Comparison of ENCODE assay signal across 13 cellular contexts in the genomic region with DNA sequence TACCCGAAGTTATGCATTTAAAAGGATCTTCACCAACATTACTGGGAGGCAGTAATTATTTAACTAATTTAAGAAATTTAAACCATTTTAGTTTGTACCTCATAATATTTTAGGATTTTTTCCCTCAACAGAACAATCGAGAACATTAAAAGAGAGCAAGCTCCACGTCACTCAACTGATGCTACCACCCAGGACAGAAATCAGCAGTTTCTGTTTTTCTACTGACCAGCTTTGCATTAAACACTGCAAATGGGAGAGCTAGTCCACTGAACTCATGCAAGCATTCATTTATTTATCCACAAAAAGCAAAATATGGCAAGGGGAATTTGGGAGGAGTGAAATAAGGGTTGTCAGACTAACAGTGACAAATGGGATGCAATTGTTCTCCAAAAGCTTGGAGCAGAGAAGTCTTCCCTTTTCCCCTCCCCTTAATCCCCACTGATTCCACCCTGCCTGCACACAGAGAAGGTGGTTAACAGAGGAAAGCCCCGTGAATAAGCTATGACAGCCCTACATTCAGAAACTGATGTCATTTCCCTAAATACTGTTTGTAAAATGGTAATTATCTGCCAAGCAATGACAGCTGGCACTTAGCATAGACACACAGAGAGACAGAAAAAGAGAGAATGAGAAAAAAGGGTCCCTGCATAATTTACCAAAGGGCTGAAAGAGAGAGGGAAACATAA.
DNase-seq lines count a peak whose midpoint lies in the region; ATAC-seq, FAIRE-seq and TF ChIP-seq lines count a peak whose summit lies in the region.
"Had no signal": no experiment of that assay in that cellular context is flagged by ENCODE, and none has a peak within 500 bp of the region (broad histone marks: within the 10 kb centered on the region; RNA-seq: fewer than 3 reads in every experiment).

No MANE protein-coding gene starts in this region.

- no peak overlapping the region for H3K27ac Mint-ChIP-seq in activated CD4-positive, alpha-beta memory T cell treated with anti-CD3 and anti-CD28 coated beads for 36 hours

- peaks cover 5% of the 10 kb centered on the region for H3K9me3 Mint-ChIP-seq in activated CD4-positive, alpha-beta memory T cell treated with anti-CD3 and anti-CD28 coated beads for 36 hours

- POLR2A ChIA-PET in activated CD4-positive, alpha-beta memory T cell treated with anti-CD3 and anti-CD28 coated beads for 36 hours (lab: Charles Lee), result no interaction called here

- no peak for TF ChIP-seq CTCF in D721Med (IDR thresholded peaks at IDR 0.05; ENCODE audit: insufficient read depth, missing control alignments)

- no peaks in the 10 kb centered on the region for H3K36me3 Mint-ChIP-seq in activated CD4-positive, alpha-beta memory T cell treated with anti-CD3 and anti-CD28 coated beads for 36 hours

- H3K27me3 Mint-ChIP-seq in activated CD4-positive, alpha-beta memory T cell treated with anti-CD3 and anti-CD28 coated beads for 36 hours, result no peaks in the 10 kb centered on the region

- intact Hi-C loops in activated CD4-positive, alpha-beta memory T cell treated with anti-CD3 and anti-CD28 coated beads for 36 hours (cut with micrococcal nuclease), result no loop called here

- no peak overlapping the region for H3K4me3 Mint-ChIP-seq in activated CD4-positive, alpha-beta memory T cell treated with anti-CD3 and anti-CD28 coated beads for 36 hours

- ATAC-seq in HG02798 (IDR thresholded peaks at IDR 0.05; ENCODE audit: poor library complexity, unreplicated experiment), result peak; percentile 82
- ATAC-seq: K562, Panc1 had no signal

- CTCF ChIA-PET in activated CD4-positive, alpha-beta memory T cell treated with anti-CD3 and anti-CD28 coated beads for 36 hours (lab: Charles Lee), result no interaction called here

- DNase-seq in NOMO-1 treated with DMSO at 0.1 percent for 48 hours (lab: John Stamatoyannopoulos, UW; ENCODE audit: unreplicated experiment), result peak; percentile 1
- no peak for DNase-seq in NOMO-1 (lab: John Stamatoyannopoulos, UW; ENCODE audit: unreplicated experiment in 2 of 2)
- DNase-seq in NCI-H1417 (lab: John Stamatoyannopoulos, UW), result peak in 2 of 3 experiments; percentile 47 to 82
- peak; percentile 28 for DNase-seq in pons (ENCODE audit: low spot score)
- DNase-seq in kidney glomerular epithelial cell (lab: John Stamatoyannopoulos, UW), result no peak
- DNase-seq in activated CD4-positive, alpha-beta memory T cell treated with anti-CD3 and anti-CD28 coated beads for 36 hours, result no peak
- DNase-seq in D721Med (ENCODE audit: insufficient read length, low spot score), result no peak
- DNase-seq: transverse colon had no signal

- no peaks in the 10 kb centered on the region for H3K4me1 Mint-ChIP-seq in activated CD4-positive, alpha-beta memory T cell treated with anti-CD3 and anti-CD28 coated beads for 36 hours (ENCODE audit: low read depth)

- FAIRE-seq in D721Med (lab: Jason Lieb, UNC), result no peak
- FAIRE-seq: A204.1, H54, K562 had no signal

Comparison
In these comparisons a context has a peak if more than half of its experiments do, and no peak if none do; other contexts are left out.
1. DNase-seq: peak in NOMO-1 treated with DMSO at 0.1 percent for 48 hours (single experiment), NCI-H1417 (2 of 3) and pons (single experiment); none in NOMO-1 (0 of 2), kidney glomerular epithelial cell (single experiment), activated CD4-positive, alpha-beta memory T cell treated with anti-CD3 and anti-CD28 coated beads for 36 hours (single experiment) and D721Med (single experiment).